Comparison of ENCODE assay signal across 20 cellular contexts in the genomic region with DNA sequence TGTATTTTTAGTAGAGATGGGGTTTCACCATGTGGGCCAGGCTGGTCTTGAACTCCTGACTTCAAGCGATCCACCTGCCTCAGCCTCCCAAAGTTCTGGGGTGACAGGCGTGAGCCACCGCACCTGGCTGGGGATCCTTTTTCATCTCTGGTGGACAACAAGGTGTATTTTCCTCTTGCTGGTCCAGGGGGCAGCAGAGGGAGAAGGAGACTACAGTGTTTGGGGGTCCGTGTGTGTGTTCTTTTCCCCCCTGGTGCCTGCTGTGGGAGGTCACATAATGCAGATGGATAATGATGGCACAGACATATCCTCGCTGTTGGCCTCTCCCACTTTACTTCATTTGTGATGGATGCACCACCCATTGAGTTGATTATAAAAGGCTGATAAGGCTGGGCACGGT. TPM values are rescaled to one million over a fixed set of nuclear protein-coding genes. Genes with fewer than 3 reads are reported as not detected.
DNase-seq lines count a peak whose midpoint lies in the region; ATAC-seq, FAIRE-seq and TF ChIP-seq lines count a peak whose summit lies in the region.
"Had no signal": no experiment of that assay in that cellular context is flagged by ENCODE, and none has a peak within 500 bp of the region (broad histone marks: within the 10 kb centered on the region; RNA-seq: fewer than 3 reads in every experiment).

No MANE protein-coding gene starts in this region.

- FAIRE-seq in HepG2 (lab: Jason Lieb, UNC), result no peak
- no peak for FAIRE-seq in kidney (lab: Jason Lieb, UNC)
- FAIRE-seq: A549, colon, urothelium cell line had no signal

- CTCF ChIA-PET in HepG2 (lab: Yijun Ruan, JAX; ENCODE audit: low intra/inter-chr PET ratio, low total read pairs) (no interaction called here), PC-3 (lab: Charles Lee) (no interaction called here)

- H4K20me1 ChIP-seq in HepG2 (ENCODE audit: insufficient read depth, low read length) (no peaks in the 10 kb centered on the region), PC-3 (ENCODE audit: low read length) (no peaks in the 10 kb centered on the region)

- TF ChIP-seq RAD21 in HepG2 (CRISPR knock-in tag; IDR thresholded peaks at IDR 0.05), result peak; percentile 37; the same call in 1 of the 2 replicates

- no peaks in the 10 kb centered on the region; a peak in 1 of 5 replicates for H3K36me3 ChIP-seq in HepG2 (replicated peaks in 1 of 2; ENCODE audit: control insufficient read depth in 1 of 2, insufficient read depth in 2 of 2, low read length in 2 of 2)
- no peaks in the 10 kb centered on the region for H3K36me3 ChIP-seq in right lobe of liver
- H3K36me3 ChIP-seq in PC-3 (ENCODE audit: low read depth, low read length), result no peaks in the 10 kb centered on the region
- H3K36me3 ChIP-seq in kidney (ENCODE audit: control insufficient read depth in 1 of 2, insufficient read depth in 2 of 2, low read length in 2 of 2), result no peaks in the 10 kb centered on the region
- H3K36me3 ChIP-seq in aorta (ENCODE audit: control insufficient read depth in 1 of 2, insufficient read depth in 2 of 2, low read length in 1 of 2), result no peaks in the 10 kb centered on the region
- H3K36me3 ChIP-seq: adrenal gland had no signal

- ATAC-seq in HepG2, result no peak
- no peak for ATAC-seq in right lobe of liver
- ATAC-seq in PC-3, result no peak
- ATAC-seq in aorta (ENCODE audit: low FRiP score), result no peak
- ATAC-seq: left ventricle myocardium superior; naive thymus-derived CD4-positive, alpha-beta T cell; stimulated activated naive CD8-positive, alpha-beta T cell treated with anti-CD3 and anti-CD28 coated beads, Interleukin-15, amount 100 ng/mL, for 72 hours had no signal

- no peaks in the 10 kb centered on the region for H3K27me3 Mint-ChIP-seq in type B pancreatic cell
- H3K27me3 Mint-ChIP-seq: naive thymus-derived CD4-positive, alpha-beta T cell; stimulated activated naive CD8-positive, alpha-beta T cell treated with anti-CD3 and anti-CD28 coated beads, Interleukin-15, amount 100 ng/mL, for 72 hours had no signal

- no peak overlapping the region for H3K27ac Mint-ChIP-seq in type B pancreatic cell
- H3K27ac Mint-ChIP-seq: naive thymus-derived CD4-positive, alpha-beta T cell; stimulated activated naive CD8-positive, alpha-beta T cell treated with anti-CD3 and anti-CD28 coated beads, Interleukin-15, amount 100 ng/mL, for 72 hours had no signal

- H3F3A ChIP-seq in PC-3 (ENCODE audit: low read length, unreplicated experiment), result no peaks in the 10 kb centered on the region

- H3K4me2 ChIP-seq in HepG2 (ENCODE audit: low read depth, low read length) (no peak overlapping the region), PC-3 (ENCODE audit: low read length) (no peak overlapping the region)
- H3K4me2 ChIP-seq: A549, hepatocyte had no signal

- H3K27ac ChIP-seq in HepG2 (ENCODE audit: extremely low read length, insufficient read depth, low read length) (no peak overlapping the region), right lobe of liver (no peak overlapping the region), PC-3 (ENCODE audit: low read length) (no peak overlapping the region), kidney (ENCODE audit: low read depth in 2 of 2, low read length in 2 of 2) (no peak overlapping the region), aorta (ENCODE audit: low read depth in 1 of 2, low read length in 2 of 2) (no peak overlapping the region)
- H3K27ac ChIP-seq: A549, adrenal gland, hepatocyte had no signal

- no peak overlapping the region for H3K9ac ChIP-seq in HepG2 (ENCODE audit: insufficient read depth, low read depth, low read length)
- H3K9ac ChIP-seq in PC-3 (ENCODE audit: low read length), result no peak overlapping the region
- H3K9ac ChIP-seq in kidney (ENCODE audit: low read length in 2 of 2), result no peak overlapping the region

- TF ChIP-seq EP300 in HepG2 (IDR thresholded peaks at IDR 0.05; ENCODE audit: low read depth in 2 of 2, low read length in 2 of 2) (no peak), HepG2 (CRISPR knock-in tag; IDR thresholded peaks at IDR 0.05; ENCODE audit: borderline replicate concordance) (no peak)

- H3K4me1 Mint-ChIP-seq in type B pancreatic cell (ENCODE audit: unreplicated experiment), result peaks cover 12% of the 10 kb centered on the region

- DNase-seq in HepG2 (ENCODE audit: low spot score), result no peak
- no peak for DNase-seq in right lobe of liver
- no peak for DNase-seq in PC-3
- DNase-seq in fibroblast of the aortic adventitia (ENCODE audit: low read depth), result no peak
- DNase-seq in type B pancreatic cell (ENCODE audit: extremely low spot score, unreplicated experiment), result no peak
- DNase-seq in epidermal melanocyte (ENCODE audit: insufficient read length, low spot score), result no peak
- DNase-seq in kidney, result no peak
- DNase-seq in aorta, result no peak
- DNase-seq: activated CD4-positive, alpha-beta T cell treated with anti-CD3 and anti-CD28 coated beads, Interleukin-2, amount 50 U/mL, for 4 hours; adrenal gland; COR-L47; left ventricle myocardium superior; naive thymus-derived CD4-positive, alpha-beta T cell; NCI-H146; NCI-H345; stimulated activated naive CD8-positive, alpha-beta T cell treated with anti-CD3 and anti-CD28 coated beads, Interleukin-15, amount 100 ng/mL, for 72 hours had no signal

- no peaks in the 10 kb centered on the region for H3K9me3 Mint-ChIP-seq in type B pancreatic cell

- H3K4me1 ChIP-seq in HepG2 (ENCODE audit: insufficient read depth, low read length) (peaks cover 36% of the 10 kb centered on the region), right lobe of liver (peaks cover 0 to 33% (median 8%) of the 10 kb centered on the region in 4 donors), PC-3 (ENCODE audit: insufficient read depth, low read length) (no peaks in the 10 kb centered on the region), kidney (ENCODE audit: control insufficient read depth in 1 of 2, insufficient read depth in 1 of 2, low read depth in 1 of 2, low read length in 2 of 2) (peaks cover 2 to 3% of the 10 kb centered on the region in 2 donors), aorta (ENCODE audit: control insufficient read depth in 1 of 2, insufficient read depth in 2 of 2, low read length in 2 of 2) (no peaks in the 10 kb centered on the region)
- H3K4me1 ChIP-seq: adrenal gland had no signal

- WGBS in HepG2 (ENCODE audit: low lambda C conversion rate), result 94% methylated on average over 6 of the region's 6 CpGs
- WGBS in right lobe of liver (ENCODE audit: insufficient coverage, low coverage, low lambda C conversion rate, missing lambda C conversion rate), result no CpG with 5 or more reads among the region's 6 CpGs
- WGBS in aorta, 2 donors, result 91 to 95% methylated on average over 6 of the region's 6 CpGs

- in situ Hi-C loops in HepG2 (cut with HindIII; ENCODE audit: extremely low pct_ligation_motif_present, low pct_unique_long_range_greater_than_20kb), result no loop called here

- H3K79me2 ChIP-seq in HepG2 (ENCODE audit: insufficient read depth, low read length), result no peaks in the 10 kb centered on the region
- H3K79me2 ChIP-seq in PC-3 (ENCODE audit: low read length), result no peaks in the 10 kb centered on the region
- H3K79me2 ChIP-seq: hepatocyte had no signal

- BruUV-seq in HepG2 (replicated peaks; lab: Mats Ljungman, UMichigan) (no TSS peak), PC-3 (replicated peaks; lab: Mats Ljungman, UMichigan) (no TSS peak)

- H3K4me3 Mint-ChIP-seq in type B pancreatic cell, result no peak overlapping the region
- H3K4me3 Mint-ChIP-seq: naive thymus-derived CD4-positive, alpha-beta T cell; stimulated activated naive CD8-positive, alpha-beta T cell treated with anti-CD3 and anti-CD28 coated beads, Interleukin-15, amount 100 ng/mL, for 72 hours had no signal

- H2AFZ ChIP-seq in HepG2 (ENCODE audit: low read length), result no peak overlapping the region
- H2AFZ ChIP-seq in PC-3 (ENCODE audit: low read length), result no peak overlapping the region
- H2AFZ ChIP-seq: hepatocyte had no signal

- H3K9me2 ChIP-seq in PC-3 (replicated peaks; ENCODE audit: low read length), result no peaks in the 10 kb centered on the region

- H3K4me3 ChIP-seq in HepG2 (replicated peaks in 1 of 3; ENCODE audit: insufficient read depth in 1 of 3, low read depth in 2 of 3, low read length in 3 of 3) (no peak overlapping the region), right lobe of liver (no peak overlapping the region), PC-3 (ENCODE audit: low read length) (no peak overlapping the region), fibroblast of the aortic adventitia (ENCODE audit: low read depth, low read length) (no peak overlapping the region), kidney (ENCODE audit: low read length in 2 of 2) (no peak overlapping the region), aorta (ENCODE audit: low read length in 2 of 2) (no peak overlapping the region)
- H3K4me3 ChIP-seq: A549, adrenal gland, hepatocyte had no signal

- TF ChIP-seq POLR2A in HepG2 (IDR thresholded peaks at IDR 0.05; ENCODE audit: insufficient read depth in 1 of 2, low read depth in 2 of 2, low read length in 2 of 2) (no peak), right lobe of liver (IDR thresholded peaks at IDR 0.05) (no peak)

- H3K27me3 ChIP-seq in HepG2 (ENCODE audit: control insufficient read depth in 1 of 2, insufficient read depth in 2 of 2, low read length in 2 of 2), result no peaks in the 10 kb centered on the region
- H3K27me3 ChIP-seq in right lobe of liver, result no peaks in the 10 kb centered on the region
- H3K27me3 ChIP-seq in PC-3 (ENCODE audit: low read length), result no peaks in the 10 kb centered on the region
- H3K27me3 ChIP-seq in aorta (ENCODE audit: control insufficient read depth in 1 of 2, insufficient read depth in 2 of 2, low read length in 1 of 2), result no peaks in the 10 kb centered on the region
- H3K27me3 ChIP-seq: adrenal gland, hepatocyte had no signal

- POLR2A ChIA-PET in HepG2 (lab: Yijun Ruan, JAX) (no interaction called here), PC-3 (lab: Charles Lee; ENCODE audit: unreplicated experiment) (no interaction called here)

- intact Hi-C loops in HepG2 (cut with micrococcal nuclease; ENCODE audit: unreplicated experiment) (no loop called here), right lobe of liver (cut with DNase I) (loop anchor here in 1 of 2 donors (10.0 kb wide), 1 partner anchor 173 kb away; a partner anchor contains a TSS), PC-3 (cut with micrococcal nuclease) (no loop called here), kidney (cut with DNase I) (no loop called here), aorta (cut with DNase I) (no loop called here)

- TF ChIP-seq CTCF in HepG2 (CRISPR knock-in tag; IDR thresholded peaks at IDR 0.05) (peak; percentile 56), right lobe of liver (IDR thresholded peaks at IDR 0.05) (peak in 2 of 4 donors; percentile 9 to 24), PC-3 (conservative IDR thresholded peaks at IDR 0.05; ENCODE audit: low read depth, low read length) (peak; percentile 43), fibroblast of the aortic adventitia (IDR thresholded peaks at IDR 0.05; ENCODE audit: insufficient read depth, low read length) (peak; percentile 28), type B pancreatic cell (conservative IDR thresholded peaks at IDR 0.05) (peak; percentile 46), kidney (IDR thresholded peaks at IDR 0.05; ENCODE audit: borderline replicate concordance, extremely low read depth, insufficient read depth) (no peak)

- H3K9me3 ChIP-seq in HepG2 (ENCODE audit: low read length) (no peaks in the 10 kb centered on the region), right lobe of liver (no peaks in the 10 kb centered on the region), PC-3 (ENCODE audit: low read length) (no peaks in the 10 kb centered on the region), kidney (ENCODE audit: control insufficient read depth in 1 of 2, low read length in 2 of 2) (no peaks in the 10 kb centered on the region), aorta (ENCODE audit: control insufficient read depth, low read length) (no peaks in the 10 kb centered on the region)
- H3K9me3 ChIP-seq: A549, adrenal gland had no signal

- H3K36me3 Mint-ChIP-seq in type B pancreatic cell, result peaks cover 10% of the 10 kb centered on the region

RNA-seq across cellular contexts. Expression of a gene that starts 39.0 kb away (rescaled TPM):
- total RNA-seq in HepG2 (2016; rRNA removed; fragmentation: Illumina TruSeq; extraction: Trizol) (57.9 and 111 TPM in 2 replicates), right lobe of liver (100 to 1,000 TPM in 5 of 6 experiments, 10 to 100 TPM in 1; 88.5 to 139 (median 119) TPM), PC-3 (2014; rRNA removed) (202 and 325 TPM in 2 replicates), fibroblast of the aortic adventitia (ENCODE audit: low replicate concordance) (355 and 675 TPM in 2 replicates), type B pancreatic cell (ENCODE audit: low replicate concordance) (292 and 372 TPM in 2 replicates), kidney (136 TPM), aorta (100 to 1,000 TPM; 292 to 399 TPM)
- 64.5 and 76.9 TPM in 2 replicates for total RNA-seq in HepG2 (2016; cell fraction: cytosol; rRNA removed; fragmentation: Illumina TruSeq; extraction: Trizol; ENCODE audit: low read depth)
- 52.0 and 103 TPM in 2 replicates for total RNA-seq in HepG2 (2016; cell fraction: insoluble cytoplasmic fraction; rRNA removed; fragmentation: Illumina TruSeq; extraction: Trizol)
- total RNA-seq in HepG2 (2016; cell fraction: membrane; rRNA removed; fragmentation: Illumina TruSeq; extraction: Trizol), result 78.1 and 98.3 TPM in 2 replicates
- 96.6 and 113 TPM in 2 replicates for total RNA-seq in HepG2 (2016; cell fraction: nucleus; rRNA removed; fragmentation: Illumina TruSeq; extraction: Trizol)
- polyA plus RNA-seq in HepG2 (2011; rRNA removed) (77.7 and 78.8 TPM in 2 replicates), kidney (ENCODE audit: insufficient read depth, low read depth, low replicate concordance) (125 TPM), aorta (100 to 1,000 TPM; 416 TPM)
- polyA plus RNA-seq in HepG2 (2011; cell fraction: cytosol; rRNA removed), result 125 and 154 TPM in 2 replicates
- 95.3 and 97.6 TPM in 2 replicates for polyA plus RNA-seq in HepG2 (2011; cell fraction: nucleus; rRNA removed)
- 165 and 308 TPM in 2 replicates for polyA plus RNA-seq in HepG2 (2012)
- 210 and 248 TPM in 2 replicates for polyA plus RNA-seq in HepG2 (2016; cell fraction: cytosol; fragmentation: Illumina TruSeq; extraction: Trizol; ENCODE audit: low read depth)
- 125 and 147 TPM in 2 replicates for polyA plus RNA-seq in HepG2 (2016; cell fraction: insoluble cytoplasmic fraction; fragmentation: Illumina TruSeq; extraction: Trizol; ENCODE audit: low read depth)
- 191 and 218 TPM in 2 replicates for polyA plus RNA-seq in HepG2 (2016; cell fraction: membrane; fragmentation: Illumina TruSeq; extraction: Trizol; ENCODE audit: low read depth)
- polyA plus RNA-seq in HepG2 (2016; cell fraction: nucleus; fragmentation: Illumina TruSeq; extraction: Trizol; ENCODE audit: insufficient read depth, low read depth), result 304 and 330 TPM in 2 replicates
- polyA minus RNA-seq in HepG2 (2011; rRNA and poly(A)+ RNA removed; ENCODE audit: low replicate concordance), result 27.9 and 30.5 TPM in 2 replicates
- polyA minus RNA-seq in HepG2 (2011; cell fraction: cytosol; rRNA and poly(A)+ RNA removed), result 59.3 and 60.8 TPM in 2 replicates
- polyA minus RNA-seq in HepG2 (2011; cell fraction: nucleus; rRNA and poly(A)+ RNA removed), result 32.6 TPM in 2 replicates
